ENCODE assay signal across 8 cellular contexts in genomic region chr3:183188895-183189462, GRCh38. TPM values are rescaled to one million over a fixed set of nuclear protein-coding genes. Genes with fewer than 3 reads are reported as not detected.
DNase-seq lines count a peak whose midpoint lies in the region; ATAC-seq, FAIRE-seq and TF ChIP-seq lines count a peak whose summit lies in the region.

No MANE protein-coding gene starts in this region.

- H3K27me3 Mint-ChIP-seq in T-helper 17 cell: no peaks in the 10 kb centered on the region

- no peaks in the 10 kb centered on the region for H4K20me1 ChIP-seq in K562 (replicated peaks; ENCODE audit: control insufficient read depth, insufficient read depth, low read length)

- 0 out of 5 replicates have a peak, but pooled peaks cover 0 to 2% of the 10 kb centered on the region in 2 experiments for H3K4me1 ChIP-seq in K562 (replicated peaks in 1 of 2; ENCODE audit: control insufficient read depth in 2 of 2, insufficient read depth in 2 of 2, low read length in 2 of 2)
- no peaks in the 10 kb centered on the region for H3K4me1 ChIP-seq in mucosa of descending colon (ENCODE audit: low read depth)

- H3K27ac ChIP-seq in K562 (ENCODE audit: extremely low read depth, low read depth, low read length): no peak overlapping the region

- CTCF ChIA-PET in AG04449 (lab: Yijun Ruan, JAX) (interaction anchor here (13.1 kb wide), 1 partner anchor 188 kb away, joined by 790 read pairs; no protein-coding TSS in a partner anchor), K562 (lab: Yijun Ruan, JAX; ENCODE audit: low intra/inter-chr PET ratio) (interaction anchor here (0.5 to 1.8 kb wide), 4 partner anchors 14 to 412 kb away, joined by 3 to 6 read pairs (median 4); no protein-coding TSS in a partner anchor)

- no peak for TF ChIP-seq EP300 in K562 (IDR thresholded peaks at IDR 0.05; ENCODE audit: low read length)

- DNase-seq in AG04449 (ENCODE audit: low read depth, low spot score) (no peak), NCI-H1105 treated with DMSO at 0.1 percent for 48 hours (lab: John Stamatoyannopoulos, UW) (peak; percentile 18), K562 (ENCODE audit: extremely low read depth in 1 of 4, low spot score in 3 of 4) (peak; percentile 38 to 72 (median 50)), mucosa of descending colon (peak in 1 of 3 donors; percentile 60), NCI-H2171 treated with DMSO at 0.1 percent for 48 hours (lab: John Stamatoyannopoulos, UW) (no peak), T-helper 17 cell (no peak)

- peaks cover 7% of the 10 kb centered on the region for H3K4me1 Mint-ChIP-seq in T-helper 17 cell

- no peaks in the 10 kb centered on the region for H3K9me3 ChIP-seq in K562 (replicated peaks; ENCODE audit: control insufficient read depth, insufficient read depth, low read depth, low read length)
- no peaks in the 10 kb centered on the region for H3K9me3 ChIP-seq in mucosa of descending colon
- H3K9me3 ChIP-seq in T-helper 17 cell (ENCODE audit: control insufficient read depth, low read length, poor library complexity, severe bottlenecking): no peaks in the 10 kb centered on the region

- H3K79me2 ChIP-seq in K562 (ENCODE audit: control insufficient read depth, insufficient read depth, low read length): no peaks in the 10 kb centered on the region

- no TSS peak for BruUV-seq in K562 (replicated peaks; lab: Mats Ljungman, UMichigan)

- H3K36me3 Mint-ChIP-seq in T-helper 17 cell (ENCODE audit: low read depth): peaks cover 5% of the 10 kb centered on the region

- H3K4me2 ChIP-seq in K562 (ENCODE audit: insufficient read depth, low read length): no peak overlapping the region

- POLR2A ChIA-PET in AG04449 (lab: Yijun Ruan, JAX): no interaction called here
- POLR2A ChIA-PET in K562 (lab: Yijun Ruan, JAX): interaction anchor here (0.7 to 1.0 kb wide), 2 partner anchors 194 to 708 kb away, joined by 3 to 6 read pairs; no protein-coding TSS in a partner anchor

- peak; percentile 94 for ATAC-seq in K562
- ATAC-seq in mucosa of descending colon: peak; percentile 58
- no peak for ATAC-seq in activated CD4-positive, CD25-positive, alpha-beta regulatory T cell treated with anti-CD3 and anti-CD28 coated beads, Interleukin-2, amount 50 U/mL, for 24 hours
- no peak for ATAC-seq in T-helper 17 cell

- no peak overlapping the region for H2AFZ ChIP-seq in K562 (ENCODE audit: low read depth, low read length)

- TF ChIP-seq RAD21 in K562 (CRISPR knock-in tag; conservative IDR thresholded peaks at IDR 0.05 in 1 of 2, IDR thresholded peaks at IDR 0.05 in 1 of 2): peak; percentile 37 to 61

- no peak overlapping the region for H3K4me3 Mint-ChIP-seq in T-helper 17 cell

- H3K9me1 ChIP-seq in K562 (ENCODE audit: control insufficient read depth, insufficient read depth, low read length): no peaks in the 10 kb centered on the region

- H3K4me3 ChIP-seq in AG04449 (ENCODE audit: low read depth, low read length) (no peak overlapping the region), K562 (no peak overlapping the region), mucosa of descending colon (no peak overlapping the region)

- no peaks in the 10 kb centered on the region for H3K27me3 ChIP-seq in K562 (ENCODE audit: control insufficient read depth in 2 of 2, insufficient read depth in 2 of 2, low read length in 2 of 2)

- no peak for TF ChIP-seq POLR2A in K562 (conservative IDR thresholded peaks at IDR 0.05)

- in situ Hi-C loops in K562 (cut with MboI): no loop called here

- peak; percentile 79 for FAIRE-seq in K562 (lab: Jason Lieb, UNC)

- WGBS in K562 (ENCODE audit: insufficient coverage, low coverage, missing lambda C conversion rate): 16% methylated on average over 7 of the region's 7 CpGs

- H3K36me3 ChIP-seq in K562 (ENCODE audit: control insufficient read depth, insufficient read depth, low read length) (no peaks in the 10 kb centered on the region), mucosa of descending colon (ENCODE audit: low read depth) (no peaks in the 10 kb centered on the region)

- no peak overlapping the region; a peak in 1 of 4 replicates for H3K9ac ChIP-seq in K562 (ENCODE audit: insufficient read depth in 1 of 2, low read depth in 2 of 2, low read length in 2 of 2)

- H3K27ac Mint-ChIP-seq in T-helper 17 cell: no peak overlapping the region

- TF ChIP-seq CTCF in AG04449 (IDR thresholded peaks at IDR 0.05; ENCODE audit: insufficient read depth, low read length, missing control alignments) (peak; percentile 21), GM12874 (IDR thresholded peaks at IDR 0.05; ENCODE audit: insufficient read depth, low read depth, low read length) (peak; percentile 60), K562 (IDR thresholded peaks at IDR 0.05 in 2 of 3, conservative IDR thresholded peaks at IDR 0.05 in 1 of 3; ENCODE audit: insufficient read depth in 2 of 3, low read depth in 1 of 3, low read length in 3 of 3) (peak; percentile 69 to 74 (median 73)), mucosa of descending colon (IDR thresholded peaks at IDR 0.05) (no peak)

- intact Hi-C loops in K562 (cut with micrococcal nuclease) (loop anchor here (1.0 to 5.0 kb wide), 4 partner anchors 63 to 693 kb away; partner anchors contain the start of genes B3GNT5 and PARL), mucosa of descending colon (cut with DNase I, micrococcal nuclease) (no loop called here)

TF ChIP-seq in K562, 482 proteins besides CTCF, POLR2A, EP300 and RAD21 (continues in another document):
- TF ChIP-seq ZBTB11 (CRISPR knock-in tag; IDR thresholded peaks at IDR 0.05) (no peak), ZNF395 (CRISPR knock-in tag; IDR thresholded peaks at IDR 0.05) (no peak), SMC3 (conservative IDR thresholded peaks at IDR 0.05; ENCODE audit: insufficient read depth, low read depth, low read length) (peak; percentile 64), YY1 (IDR thresholded peaks at IDR 0.05; ENCODE audit: borderline replicate concordance in 1 of 3, control insufficient read depth in 1 of 3, extremely low read depth in 1 of 3, insufficient read depth in 3 of 3, insufficient read length in 1 of 3, insufficient replicate concordance in 2 of 3, low read depth in 1 of 3, low read length in 2 of 3) (peak in 1 of 3 experiments; percentile 23), LARP7 (IDR thresholded peaks at IDR 0.05) (no peak)

RNA-seq across cellular contexts. Expression of gene LAMP3, which starts 26.4 kb away (rescaled TPM):
- total RNA-seq in K562 (2011; cell fraction: chromatin; rRNA removed; ENCODE audit: low replicate concordance): 0.37 and 0.84 TPM in 2 replicates
- total RNA-seq in K562 (2011; cell fraction: nucleolus; rRNA removed): 0.17 and 0.26 TPM in 2 replicates
- total RNA-seq in K562 (2011; cell fraction: nucleoplasm; rRNA removed): 0.31 and 0.44 TPM in 2 replicates
- 0.27 and 0.57 TPM in 2 replicates for total RNA-seq in K562 (2014; rRNA removed)
- 0.67 and 0.91 TPM in 2 replicates for total RNA-seq in K562 (2014; rRNA removed; fragmentation: Illumina TruSeq; extraction: Trizol)
- 0.33 and 0.34 TPM in 2 replicates for total RNA-seq in K562 (2015; rRNA removed; fragmentation: Illumina TruSeq; extraction: Trizol)
- 0.65 and 0.82 TPM in 2 replicates for total RNA-seq in K562 (2021)
- 0.35 and 0.51 TPM in 2 replicates for polyA plus RNA-seq in K562 (2011; rRNA removed)
- polyA plus RNA-seq in K562 (2011; cell fraction: cytosol; rRNA removed): 0.24 and 0.34 TPM in 2 replicates
- 0.23 and 0.29 TPM in 2 replicates for polyA plus RNA-seq in K562 (2011; cell fraction: nucleus; rRNA removed)
- 0.86 and 12.2 TPM in 2 replicates for polyA plus RNA-seq in K562 (2012)
- polyA plus RNA-seq in K562 (2014; fragmentation: Illumina TruSeq; extraction: Trizol): 1.5 and 1.8 TPM in 2 replicates
- under 1 TPM; 0.50 to 0.59 TPM for polyA plus RNA-seq in K562 (2014; fragmentation: Nextera tagmentation; extraction: Ambion mirVana)
- 0.48 and 0.58 TPM in 2 replicates for polyA plus RNA-seq in K562 (2014; rRNA removed)
- polyA minus RNA-seq in K562 (2011; rRNA and poly(A)+ RNA removed): 0.32 and 0.75 TPM in 2 replicates
- not detected in 2 replicates for polyA minus RNA-seq in K562 (2011; cell fraction: cytosol; rRNA and poly(A)+ RNA removed)
- 0.27 TPM in 1 of 2 replicates, not detected in the other for polyA minus RNA-seq in K562 (2011; cell fraction: nucleus; rRNA and poly(A)+ RNA removed)
- total RNA-seq in mucosa of descending colon: under 1 TPM; 0.44 to 0.99 (median 0.49) TPM
- 1 to 10 TPM; 1.9 to 2.0 TPM for total RNA-seq in T-helper 17 cell

Comparison
In these comparisons a context has a peak if more than half of its experiments do, and no peak if none do; other contexts are left out.
1. DNase-seq: peak in NCI-H1105 treated with DMSO at 0.1 percent for 48 hours (single experiment) and K562 (4 of 4); none in AG04449 (single experiment), NCI-H2171 treated with DMSO at 0.1 percent for 48 hours (single experiment) and T-helper 17 cell (0 of 3).
2. ATAC-seq: peak in K562 (single experiment) and mucosa of descending colon (single experiment); none in activated CD4-positive, CD25-positive, alpha-beta regulatory T cell treated with anti-CD3 and anti-CD28 coated beads, Interleukin-2, amount 50 U/mL, for 24 hours (0 of 2) and T-helper 17 cell (single experiment).